Comparison of ENCODE assay signal across 2 cellular contexts in the genomic region with DNA sequence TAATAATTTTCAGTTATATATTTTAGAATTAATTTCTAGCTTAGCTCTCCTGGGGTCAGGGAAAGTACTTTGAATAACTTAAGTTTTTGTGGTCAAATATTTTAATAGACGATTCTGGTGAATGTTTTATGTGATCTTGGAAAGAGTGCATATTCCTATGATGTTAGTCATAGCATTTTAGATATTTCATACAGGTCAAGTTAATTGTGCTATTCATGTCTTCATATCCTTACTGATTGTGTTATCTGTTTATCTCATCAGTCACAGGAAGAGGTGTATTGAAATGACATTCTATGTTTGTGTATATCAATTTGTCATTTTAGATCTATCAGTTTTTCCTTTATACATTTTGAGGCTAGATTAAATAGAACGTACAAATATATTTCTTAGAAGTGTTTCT.
A peak's percentile ranks its signal among the peaks of the same experiment; 100 is the strongest.
TF ChIP-seq lines count a peak whose summit lies in the region.

No MANE protein-coding gene starts in this region.

TF ChIP-seq in endothelial cell of umbilical vein, 7 proteins besides CTCF, POLR2A, EP300 and RAD21:
- no peak for TF ChIP-seq POLR2AphosphoS5 (IDR thresholded peaks at IDR 0.05; ENCODE audit: insufficient read depth, low read depth, low read length)
- TF ChIP-seq FOS (IDR thresholded peaks at IDR 0.05; ENCODE audit: borderline replicate concordance, insufficient read depth, low read length), result peak; percentile 60
- no peak for TF ChIP-seq MYC (IDR thresholded peaks at IDR 0.05; ENCODE audit: low read depth, low read length)
- TF ChIP-seq, protein P1, sequence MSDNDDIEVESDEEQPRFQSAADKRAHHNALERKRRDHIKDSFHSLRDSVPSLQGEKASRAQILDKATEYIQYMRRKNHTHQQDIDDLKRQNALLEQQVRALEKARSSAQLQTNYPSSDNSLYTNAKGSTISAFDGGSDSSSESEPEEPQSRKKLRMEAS (IDR thresholded peaks at IDR 0.05; ENCODE audit: insufficient read depth, insufficient read length), result no peak
- no peak for TF ChIP-seq EZH2 (IDR thresholded peaks at IDR 0.05; ENCODE audit: borderline replicate concordance, low read depth, low read length, severe bottlenecking)
- TF ChIP-seq GATA2 (IDR thresholded peaks at IDR 0.05; ENCODE audit: insufficient read depth, insufficient read length, low read depth, low read length), result peak; percentile 89

TF ChIP-seq in WTC11, 78 proteins besides CTCF, POLR2A, EP300 and RAD21:
- TF ChIP-seq ZNF263 (CRISPR knock-in tag; IDR thresholded peaks at IDR 0.05; ENCODE audit: low read depth) (no peak), NR2C2 (CRISPR knock-in tag; IDR thresholded peaks at IDR 0.05) (no peak), GABPB1 (CRISPR knock-in tag; IDR thresholded peaks at IDR 0.05) (no peak), RELA (CRISPR knock-in tag; IDR thresholded peaks at IDR 0.05; ENCODE audit: borderline replicate concordance) (no peak), NR1H2 (CRISPR knock-in tag; IDR thresholded peaks at IDR 0.05) (no peak), TP53 (CRISPR knock-in tag; IDR thresholded peaks at IDR 0.05) (no peak), ETV6 (CRISPR knock-in tag; IDR thresholded peaks at IDR 0.05) (no peak), GRHL2 (CRISPR knock-in tag; IDR thresholded peaks at IDR 0.05; ENCODE audit: insufficient replicate concordance, severe bottlenecking) (no peak), KAT7 (CRISPR knock-in tag; IDR thresholded peaks at IDR 0.05; ENCODE audit: borderline replicate concordance) (no peak), IRF2 (CRISPR knock-in tag; IDR thresholded peaks at IDR 0.05; ENCODE audit: borderline replicate concordance, low read depth) (no peak), NFE2L1 (CRISPR knock-in tag; IDR thresholded peaks at IDR 0.05) (no peak), TCF7 (CRISPR knock-in tag; IDR thresholded peaks at IDR 0.05; ENCODE audit: low read depth) (no peak)
- TF ChIP-seq, protein P2, sequence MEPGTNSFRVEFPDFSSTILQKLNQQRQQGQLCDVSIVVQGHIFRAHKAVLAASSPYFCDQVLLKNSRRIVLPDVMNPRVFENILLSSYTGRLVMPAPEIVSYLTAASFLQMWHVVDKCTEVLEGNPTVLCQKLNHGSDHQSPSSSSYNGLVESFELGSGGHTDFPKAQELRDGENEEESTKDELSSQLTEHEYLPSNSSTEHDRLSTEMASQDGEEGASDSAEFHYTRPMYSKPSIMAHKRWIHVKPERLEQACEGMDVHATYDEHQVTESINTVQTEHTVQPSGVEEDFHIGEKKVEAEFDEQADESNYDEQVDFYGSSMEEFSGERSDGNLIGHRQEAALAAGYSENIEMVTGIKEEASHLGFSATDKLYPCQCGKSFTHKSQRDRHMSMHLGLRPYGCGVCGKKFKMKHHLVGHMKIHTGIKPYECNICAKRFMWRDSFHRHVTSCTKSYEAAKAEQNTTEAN (CRISPR knock-in tag; IDR thresholded peaks at IDR 0.05), result no peak
